2 cellular contexts compared by ENCODE assay signal in genomic region chr1:36643391-36644270, GRCh38.
TF ChIP-seq lines count a peak whose summit lies in the region.

No MANE protein-coding gene starts in this region.

TF ChIP-seq in SK-N-SH, 30 proteins besides CTCF, POLR2A, EP300 and RAD21 (continued from another document):
- TF ChIP-seq ZBTB33 (IDR thresholded peaks at IDR 0.05; ENCODE audit: borderline replicate concordance, low read depth): no peak
- no peak for TF ChIP-seq GATA2 (CRISPR knock-in tag; IDR thresholded peaks at IDR 0.05)
- TF ChIP-seq YY1 (IDR thresholded peaks at IDR 0.05; ENCODE audit: low read depth): no peak
- TF ChIP-seq, protein P1, sequence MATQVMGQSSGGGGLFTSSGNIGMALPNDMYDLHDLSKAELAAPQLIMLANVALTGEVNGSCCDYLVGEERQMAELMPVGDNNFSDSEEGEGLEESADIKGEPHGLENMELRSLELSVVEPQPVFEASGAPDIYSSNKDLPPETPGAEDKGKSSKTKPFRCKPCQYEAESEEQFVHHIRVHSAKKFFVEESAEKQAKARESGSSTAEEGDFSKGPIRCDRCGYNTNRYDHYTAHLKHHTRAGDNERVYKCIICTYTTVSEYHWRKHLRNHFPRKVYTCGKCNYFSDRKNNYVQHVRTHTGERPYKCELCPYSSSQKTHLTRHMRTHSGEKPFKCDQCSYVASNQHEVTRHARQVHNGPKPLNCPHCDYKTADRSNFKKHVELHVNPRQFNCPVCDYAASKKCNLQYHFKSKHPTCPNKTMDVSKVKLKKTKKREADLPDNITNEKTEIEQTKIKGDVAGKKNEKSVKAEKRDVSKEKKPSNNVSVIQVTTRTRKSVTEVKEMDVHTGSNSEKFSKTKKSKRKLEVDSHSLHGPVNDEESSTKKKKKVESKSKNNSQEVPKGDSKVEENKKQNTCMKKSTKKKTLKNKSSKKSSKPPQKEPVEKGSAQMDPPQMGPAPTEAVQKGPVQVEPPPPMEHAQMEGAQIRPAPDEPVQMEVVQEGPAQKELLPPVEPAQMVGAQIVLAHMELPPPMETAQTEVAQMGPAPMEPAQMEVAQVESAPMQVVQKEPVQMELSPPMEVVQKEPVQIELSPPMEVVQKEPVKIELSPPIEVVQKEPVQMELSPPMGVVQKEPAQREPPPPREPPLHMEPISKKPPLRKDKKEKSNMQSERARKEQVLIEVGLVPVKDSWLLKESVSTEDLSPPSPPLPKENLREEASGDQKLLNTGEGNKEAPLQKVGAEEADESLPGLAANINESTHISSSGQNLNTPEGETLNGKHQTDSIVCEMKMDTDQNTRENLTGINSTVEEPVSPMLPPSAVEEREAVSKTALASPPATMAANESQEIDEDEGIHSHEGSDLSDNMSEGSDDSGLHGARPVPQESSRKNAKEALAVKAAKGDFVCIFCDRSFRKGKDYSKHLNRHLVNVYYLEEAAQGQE (IDR thresholded peaks at IDR 0.05; ENCODE audit: low read depth, low read length): no peak
- TF ChIP-seq TEAD4 (IDR thresholded peaks at IDR 0.05; ENCODE audit: borderline replicate concordance, insufficient read depth): no peak
- TF ChIP-seq RCOR1 (IDR thresholded peaks at IDR 0.05; ENCODE audit: low read length): no peak
- no peak for TF ChIP-seq IRF3 (IDR thresholded peaks at IDR 0.05; ENCODE audit: low read depth, low read length)

TF ChIP-seq in SK-N-SH treated with all-trans-retinoic acid at 6 μM for 48 hours, 23 proteins besides CTCF, POLR2A, EP300 and RAD21 (continued from another document):
- TF ChIP-seq POU6F1 (CRISPR knock-in tag; IDR thresholded peaks at IDR 0.05; ENCODE audit: borderline replicate concordance, low read depth) (no peak), RARB (CRISPR knock-in tag; IDR thresholded peaks at IDR 0.05) (no peak), PATZ1 (CRISPR knock-in tag; IDR thresholded peaks at IDR 0.05; ENCODE audit: borderline replicate concordance) (no peak), ZFP30 (CRISPR knock-in tag; IDR thresholded peaks at IDR 0.05) (no peak), ZNF565 (CRISPR knock-in tag; conservative IDR thresholded peaks at IDR 0.05; ENCODE audit: low read depth) (no peak), PPARA (CRISPR knock-in tag; IDR thresholded peaks at IDR 0.05; ENCODE audit: borderline replicate concordance) (no peak), CSDC2 (CRISPR knock-in tag; IDR thresholded peaks at IDR 0.05) (no peak), ZC3H10 (CRISPR knock-in tag; IDR thresholded peaks at IDR 0.05) (no peak), GLIS3 (CRISPR knock-in tag; IDR thresholded peaks at IDR 0.05) (no peak)
- TF ChIP-seq, protein P2, sequence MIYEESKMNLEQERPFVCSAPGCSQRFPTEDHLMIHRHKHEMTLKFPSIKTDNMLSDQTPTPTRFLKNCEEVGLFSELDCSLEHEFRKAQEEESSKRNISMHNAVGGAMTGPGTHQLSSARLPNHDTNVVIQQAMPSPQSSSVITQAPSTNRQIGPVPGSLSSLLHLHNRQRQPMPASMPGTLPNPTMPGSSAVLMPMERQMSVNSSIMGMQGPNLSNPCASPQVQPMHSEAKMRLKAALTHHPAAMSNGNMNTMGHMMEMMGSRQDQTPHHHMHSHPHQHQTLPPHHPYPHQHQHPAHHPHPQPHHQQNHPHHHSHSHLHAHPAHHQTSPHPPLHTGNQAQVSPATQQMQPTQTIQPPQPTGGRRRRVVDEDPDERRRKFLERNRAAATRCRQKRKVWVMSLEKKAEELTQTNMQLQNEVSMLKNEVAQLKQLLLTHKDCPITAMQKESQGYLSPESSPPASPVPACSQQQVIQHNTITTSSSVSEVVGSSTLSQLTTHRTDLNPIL (CRISPR knock-in tag; IDR thresholded peaks at IDR 0.05; ENCODE audit: low read depth): no peak
